24 cellular contexts compared by ENCODE assay signal in genomic region chr11:19173004-19173689, GRCh38. TPM values are rescaled to one million over a fixed set of nuclear protein-coding genes. Genes with fewer than 3 reads are reported as not detected.
"Had no signal": no experiment of that assay in that cellular context is flagged by ENCODE, and none has a peak within 500 bp of the region (broad histone marks: within the 10 kb centered on the region; RNA-seq: fewer than 3 reads in every experiment).

No MANE protein-coding gene starts in this region.

- ATAC-seq: gastroesophageal sphincter; left colon; naive thymus-derived CD4-positive, alpha-beta T cell had no signal

- H3K27me3 Mint-ChIP-seq: dendritic cell treated with granulocyte-macrophage colony-stimulating factor and Interleukin-4, amounts not matched to agents 40 ng/mL and 50 ng/mL, for 4 days; naive thymus-derived CD4-positive, alpha-beta T cell; stimulated activated naive CD8-positive, alpha-beta T cell treated with anti-CD3 and anti-CD28 coated beads, Interleukin-15, Interleukin-2, amounts not matched to agents 100 ng/mL and 50 ng/mL, for 24 hours had no signal

- H3K27ac Mint-ChIP-seq: dendritic cell treated with granulocyte-macrophage colony-stimulating factor and Interleukin-4, amounts not matched to agents 40 ng/mL and 50 ng/mL, for 4 days; stimulated activated naive CD8-positive, alpha-beta T cell treated with anti-CD3 and anti-CD28 coated beads, Interleukin-15, Interleukin-2, amounts not matched to agents 100 ng/mL and 50 ng/mL, for 24 hours had no signal

- H3K4me1 Mint-ChIP-seq: naive thymus-derived CD4-positive, alpha-beta T cell; nephron progenitor cell had no signal

- H3K4me3 ChIP-seq: esophagus squamous epithelium, gastroesophageal sphincter, hepatocyte, smooth muscle cell, tibial artery, upper lobe of left lung, uterus had no signal

- H3K27me3 ChIP-seq: esophagus squamous epithelium, gastroesophageal sphincter, hepatocyte, tibial artery, upper lobe of left lung, uterus had no signal

- H3K4me3 Mint-ChIP-seq: dendritic cell treated with granulocyte-macrophage colony-stimulating factor and Interleukin-4, amounts not matched to agents 40 ng/mL and 50 ng/mL, for 4 days; naive thymus-derived CD4-positive, alpha-beta T cell; nephron progenitor cell; stimulated activated naive CD8-positive, alpha-beta T cell treated with anti-CD3 and anti-CD28 coated beads, Interleukin-15, Interleukin-2, amounts not matched to agents 100 ng/mL and 50 ng/mL, for 24 hours had no signal

- H3K9me3 Mint-ChIP-seq: dendritic cell treated with granulocyte-macrophage colony-stimulating factor and Interleukin-4, amounts not matched to agents 40 ng/mL and 50 ng/mL, for 4 days; naive thymus-derived CD4-positive, alpha-beta T cell; nephron progenitor cell; stimulated activated naive CD8-positive, alpha-beta T cell treated with anti-CD3 and anti-CD28 coated beads, Interleukin-15, Interleukin-2, amounts not matched to agents 100 ng/mL and 50 ng/mL, for 24 hours had no signal

- H3K4me1 ChIP-seq: esophagus squamous epithelium, gastroesophageal sphincter, tibial artery, upper lobe of left lung, uterus had no signal

- DNase-seq: esophagus squamous epithelium; foreskin fibroblast; glutamatergic neuron; kidney; left colon; mammary epithelial cell; naive thymus-derived CD4-positive, alpha-beta T cell; nephron progenitor cell; stimulated activated CD4-positive, alpha-beta T cell treated with anti-CD3 and anti-CD28 coated beads, Interleukin-2, amount 100 ng/mL, for 48 hours; tibial artery; upper lobe of left lung; uterus had no signal

- H3K36me3 ChIP-seq: uterus had no signal

- H3K9me3 ChIP-seq: esophagus squamous epithelium, gastroesophageal sphincter, tibial artery, upper lobe of left lung, uterus had no signal

- H3K27ac ChIP-seq: esophagus squamous epithelium, gastroesophageal sphincter, hepatocyte, tibial artery, upper lobe of left lung, uterus had no signal

RNA-seq across cellular contexts. Expression of gene CSRP3, which starts 28.6 kb away (rescaled TPM):
- total RNA-seq: epithelial cell of proximal tubule; esophagus squamous epithelium; hepatocyte; kidney; left colon; lower leg skin; mammary epithelial cell; mesenteric fat pad; mononuclear cell; naive thymus-derived CD4-positive, alpha-beta T cell; omental fat pad; pulmonary artery endothelial cell; smooth muscle cell; temporal lobe; upper lobe of left lung; uterus had no signal
- polyA plus RNA-seq: mammary epithelial cell; naive thymus-derived CD4-positive, alpha-beta T cell; smooth muscle cell had no signal
